ENCODE assay signal across 11 cellular contexts in genomic region chr22:32622004-32622761, GRCh38.
DNase-seq lines count a peak whose midpoint lies in the region; ATAC-seq, FAIRE-seq and TF ChIP-seq lines count a peak whose summit lies in the region.
"Had no signal": no experiment of that assay in that cellular context is flagged by ENCODE, and none has a peak within 500 bp of the region (broad histone marks: within the 10 kb centered on the region; RNA-seq: fewer than 3 reads in every experiment).

No MANE protein-coding gene starts in this region.

- H4K8ac ChIP-seq in H9 (replicated peaks; ENCODE audit: insufficient read length, low read depth, low read length) (no peak overlapping the region), H1 (ENCODE audit: extremely low read depth, insufficient read depth, low read length) (no peak overlapping the region)

- peaks cover 7% of the 10 kb centered on the region; the same call in 1 of the 2 replicates for H3K27me3 Mint-ChIP-seq in H9 (ENCODE audit: low read depth)

- POLR2A ChIA-PET in H1 (lab: Charles Lee; ENCODE audit: partially characterized antibody) = interaction anchor here (1.2 to 1.6 kb wide), 2 partner anchors 11 to 120 kb away, joined by 3 read pairs; no protein-coding TSS in a partner anchor

- H3K4me1 Mint-ChIP-seq in H9 = peaks cover 17 to 20% of the 10 kb centered on the region in 2 experiments
- H3K4me1 Mint-ChIP-seq: central memory CD8-positive, alpha-beta T cell had no signal

- H3K36me3 ChIP-seq in H1 (ENCODE audit: control insufficient read depth in 2 of 4, insufficient read depth in 4 of 4, low read length in 3 of 4) (no peaks in the 10 kb centered on the region), left lung (no peaks in the 10 kb centered on the region), Karpas-422 (ENCODE audit: insufficient read depth, low read length) (no peaks in the 10 kb centered on the region)

- DNase-seq in H9 (peak; percentile 75), H1 (ENCODE audit: low read depth in 1 of 2, low spot score in 2 of 2) (peak; percentile 21 to 50), left lung (no peak), smooth muscle cell of the brain vasculature (ENCODE audit: low read depth, low spot score) (peak; percentile 29), Karpas-422 (no peak), NCI-H510A treated with DMSO at 0.1 percent for 48 hours (lab: John Stamatoyannopoulos, UW) (no peak)
- DNase-seq: MV-4-11 had no signal

- peaks cover 3 to 7% of the 10 kb centered on the region in 2 experiments; a peak in 3 of 5 replicates for H3K9me3 Mint-ChIP-seq in H9
- H3K9me3 Mint-ChIP-seq: central memory CD8-positive, alpha-beta T cell had no signal

- H3K27ac Mint-ChIP-seq in H9 = peak overlapping the region; percentile 55 to 97 (median 88)
- H3K27ac Mint-ChIP-seq: T-helper 1 cell treated with Interleukin-12 subunit alpha and Interleukin-12 subunit beta and Interleukin-4 antibody, amounts not matched to agents 30 μg/mL and 1 μg/mL, for 36 hours had no signal

- H2AFZ ChIP-seq in H9 (ENCODE audit: low read length) (no peak overlapping the region), H1 (ENCODE audit: low read length) (no peak overlapping the region), Karpas-422 (ENCODE audit: low read length) (no peak overlapping the region)

- peak overlapping the region; percentile 58 for H3K18ac ChIP-seq in H9 (ENCODE audit: insufficient read length, low read depth, low read length)
- no peak overlapping the region for H3K18ac ChIP-seq in H1 (ENCODE audit: extremely low read depth, low read length)

- H4K5ac ChIP-seq in H9 (ENCODE audit: insufficient read length, low read depth, low read length) (no peak overlapping the region), H1 (ENCODE audit: insufficient read length, low read depth, low read length) (no peak overlapping the region)

- H3K4me3 Mint-ChIP-seq in H9 = no peak overlapping the region; a peak in 2 of 5 replicates
- H3K4me3 Mint-ChIP-seq: central memory CD8-positive, alpha-beta T cell; T-helper 1 cell treated with Interleukin-12 subunit alpha and Interleukin-12 subunit beta and Interleukin-4 antibody, amounts not matched to agents 30 μg/mL and 1 μg/mL, for 36 hours had no signal

- H3K79me1 ChIP-seq in H9 (ENCODE audit: insufficient read depth, low read depth, low read length, poor library complexity, severe bottlenecking) (no peaks in the 10 kb centered on the region), H1 (ENCODE audit: low read depth, low read length) (no peaks in the 10 kb centered on the region)

- peaks cover 3% of the 10 kb centered on the region; the same call in 1 of the 2 replicates for H3K4me1 ChIP-seq in H9 (ENCODE audit: insufficient read depth, low read length)
- H3K4me1 ChIP-seq in H1 (replicated peaks in 1 of 4; ENCODE audit: control insufficient read depth in 3 of 4, insufficient read depth in 4 of 4, low read length in 3 of 4) = peaks cover 2 to 11% (median 7%) of the 10 kb centered on the region in 4 experiments
- peaks cover 22 to 28% of the 10 kb centered on the region in 2 donors for H3K4me1 ChIP-seq in left lung
- H3K4me1 ChIP-seq in Karpas-422 (ENCODE audit: low read length) = no peaks in the 10 kb centered on the region

- no peak for TF ChIP-seq CTCF in H9 (conservative IDR thresholded peaks at IDR 0.05)
- no peak for TF ChIP-seq CTCF in H1 (IDR thresholded peaks at IDR 0.05; ENCODE audit: control extremely low read depth in 1 of 3, insufficient read depth in 1 of 3, low read depth in 1 of 3, low read length in 3 of 3)
- TF ChIP-seq CTCF in left lung (IDR thresholded peaks at IDR 0.05) = no peak

- WGBS in H9 (ENCODE audit: extremely low coverage, insufficient read length, low lambda C conversion rate) = no CpG with 5 or more reads among the region's 10 CpGs
- WGBS in H1 (ENCODE audit: extremely low coverage in 1 of 2, insufficient coverage in 1 of 2, insufficient read length in 1 of 2, insufficient replicate concordance in 2 of 2, low coverage in 1 of 2, low lambda C conversion rate in 2 of 2, missing lambda C conversion rate in 1 of 2), 2 experiments = 69% methylated on average over 10 of the region's 10 CpGs; no CpG with 5 or more reads in 1 of the 2 experiments

- intact Hi-C loops in left lung (cut with DNase I) = loop anchor here in 1 of 2 donors (10.0 kb wide), 1 partner anchor 87 kb away; no protein-coding TSS in a partner anchor

- no peak overlapping the region for H2BK20ac ChIP-seq in H9 (ENCODE audit: low read depth, low read length, poor library complexity, severe bottlenecking)
- no peak overlapping the region for H2BK20ac ChIP-seq in H1 (ENCODE audit: low read length)

- H2BK5ac ChIP-seq in H9 (ENCODE audit: insufficient read length, low read length) (no peak overlapping the region), H1 (ENCODE audit: low read depth, low read length) (no peak overlapping the region)

- H3K23ac ChIP-seq in H9 (ENCODE audit: insufficient read length, low read depth, low read length) (no peak overlapping the region), H1 (ENCODE audit: insufficient read length) (no peak overlapping the region)

- no peak overlapping the region for H4K91ac ChIP-seq in H9 (ENCODE audit: insufficient read length, low read depth, low read length)
- peak overlapping the region; percentile 18 for H4K91ac ChIP-seq in H1 (replicated peaks; ENCODE audit: insufficient read length, low read length)

- H4K20me1 ChIP-seq in H9 (ENCODE audit: control insufficient read depth, insufficient read depth, insufficient read length) (no peaks in the 10 kb centered on the region), H1 (replicated peaks in 1 of 2; ENCODE audit: control insufficient read depth in 1 of 2, insufficient read depth in 2 of 2, low read length in 2 of 2) (no peaks in the 10 kb centered on the region), Karpas-422 (ENCODE audit: insufficient read depth, low read depth, low read length) (no peaks in the 10 kb centered on the region)

- no peaks in the 10 kb centered on the region for H3K9me2 ChIP-seq in Karpas-422 (replicated peaks; ENCODE audit: insufficient read depth, low read length)

- H3K23me2 ChIP-seq in H9 (ENCODE audit: insufficient read length, low read depth, low read length, poor library complexity, severe bottlenecking) = no peaks in the 10 kb centered on the region
- H3K23me2 ChIP-seq in H1 (ENCODE audit: low read depth, low read length) = no peaks in the 10 kb centered on the region

- H3K27me3 ChIP-seq in H9 (ENCODE audit: insufficient read depth, low read length) (no peaks in the 10 kb centered on the region), H1 (replicated peaks in 1 of 4; ENCODE audit: control insufficient read depth in 3 of 4, extremely low read depth in 1 of 4, insufficient read depth in 3 of 4, low read length in 3 of 4) (peaks cover 0 to 6% (median 1%) of the 10 kb centered on the region in 4 experiments; a peak in 3 of 7 replicates), left lung (peaks cover 0 to 5% of the 10 kb centered on the region in 2 donors), Karpas-422 (ENCODE audit: low read length) (no peaks in the 10 kb centered on the region)

- H3K4me2 ChIP-seq in H9 (ENCODE audit: insufficient read depth, insufficient read length, low read length) = peak overlapping the region; percentile 15
- H3K4me2 ChIP-seq in H1 (ENCODE audit: insufficient read depth in 1 of 2, low read depth in 2 of 2, low read length in 2 of 2) = peak overlapping the region; percentile 45 to 58
- H3K4me2 ChIP-seq in Karpas-422 (ENCODE audit: low read depth, low read length, poor library complexity, severe bottlenecking) = no peak overlapping the region

- H3K14ac ChIP-seq in H9 (ENCODE audit: insufficient read depth, low read length) (peak overlapping the region; percentile 45; the same call in 1 of the 2 replicates), H1 (ENCODE audit: insufficient read length) (no peak overlapping the region)

- H3K9ac ChIP-seq in H9 (ENCODE audit: extremely low read depth, insufficient read length, low read length) = no peak overlapping the region
- no peak overlapping the region; a peak in 2 of 7 replicates for H3K9ac ChIP-seq in H1 (replicated peaks in 1 of 4; ENCODE audit: extremely low read depth in 1 of 4, low read depth in 3 of 4, low read length in 3 of 4)
- no peak overlapping the region for H3K9ac ChIP-seq in Karpas-422 (ENCODE audit: low read length)

- no peak overlapping the region for H2AK5ac ChIP-seq in H9 (ENCODE audit: insufficient read length, low read length)
- H2AK5ac ChIP-seq in H1 (ENCODE audit: low read depth, low read length) = 0 out of 2 replicates have a peak overlapping the region, but pooled peaks have one; percentile 6

- TF ChIP-seq RAD21 in H1 (IDR thresholded peaks at IDR 0.05 in 1 of 2, conservative IDR thresholded peaks at IDR 0.05 in 1 of 2; ENCODE audit: low read depth in 2 of 2, low read length in 2 of 2) = no peak

- H2BK15ac ChIP-seq in H9 (ENCODE audit: low read depth, low read length) (no peak overlapping the region), H1 (ENCODE audit: low read length) (no peak overlapping the region)

- 0 out of 3 replicates have a peak, but pooled peaks of 1 of the 2 experiments have one; percentile 14 for TF ChIP-seq EP300 in H1 (IDR thresholded peaks at IDR 0.05; ENCODE audit: borderline replicate concordance in 1 of 2, low read depth in 2 of 2, low read length in 2 of 2)

- H3K4ac ChIP-seq in H9 (ENCODE audit: low read depth, low read length) = no peak overlapping the region
- H3K4ac ChIP-seq in H1 (replicated peaks; ENCODE audit: insufficient read length, low read depth, low read length) = no peak overlapping the region

- H3K27ac ChIP-seq in H9 (ENCODE audit: insufficient read length, low read depth, low read length) = no peak overlapping the region
- peak overlapping the region; percentile 31; the same call in 1 of the 2 replicates for H3K27ac ChIP-seq in H1 (ENCODE audit: low read depth, low read length)
- H3K27ac ChIP-seq in left lung = peak overlapping the region; percentile 75 to 80
- H3K27ac ChIP-seq in Karpas-422 (ENCODE audit: low read length) = no peak overlapping the region

- peak overlapping the region in 1 of 4 experiments; percentile 17; a peak in 1 of 8 replicates for H3K4me3 ChIP-seq in H1 (ENCODE audit: extremely low read depth in 1 of 4, insufficient read depth in 2 of 4, low read depth in 3 of 4, low read length in 4 of 4)
- no peak overlapping the region for H3K4me3 ChIP-seq in left lung
- H3K4me3 ChIP-seq in Karpas-422 (ENCODE audit: low read length) = no peak overlapping the region

- no peak for TF ChIP-seq POLR2A in H1 (IDR thresholded peaks at IDR 0.05; ENCODE audit: control extremely low read depth in 1 of 2, low read depth in 2 of 2, low read length in 2 of 2)

- FAIRE-seq in H1 (lab: Jason Lieb, UNC) = peak; percentile 55

- H3K56ac ChIP-seq in H9 (ENCODE audit: insufficient read length, low read depth, low read length) (no peak overlapping the region), H1 (replicated peaks; ENCODE audit: insufficient read length, low read depth, low read length) (no peak overlapping the region)

- H2BK12ac ChIP-seq in H9 (ENCODE audit: insufficient read length, low read depth, low read length) = peak overlapping the region; percentile 43
- H2BK12ac ChIP-seq in H1 (ENCODE audit: low read depth, low read length) = peak overlapping the region; percentile 64

- no peak overlapping the region for H3T11ph ChIP-seq in H9 (ENCODE audit: low read length)

- H2BK120ac ChIP-seq in H9 (ENCODE audit: low read depth, low read length, poor library complexity, severe bottlenecking) = no peak overlapping the region
- no peak overlapping the region for H2BK120ac ChIP-seq in H1 (replicated peaks; ENCODE audit: low read depth, low read length)

- peak; percentile 63 for ATAC-seq in left lung
- ATAC-seq in GM18520 (IDR thresholded peaks at IDR 0.05; ENCODE audit: unreplicated experiment) = no peak
- ATAC-seq in HG02623 (IDR thresholded peaks at IDR 0.05; ENCODE audit: unreplicated experiment) = no peak

- H3K9me3 ChIP-seq in H9 (ENCODE audit: control insufficient read depth, low read depth, low read length) (no peaks in the 10 kb centered on the region), H1 (ENCODE audit: insufficient read depth in 2 of 2, low read depth in 1 of 2, low read length in 1 of 2) (peaks cover 0 to 3% of the 10 kb centered on the region in 2 experiments; a peak in 1 of 4 replicates), left lung (peaks cover 0 to 6% of the 10 kb centered on the region in 2 donors), Karpas-422 (ENCODE audit: low read length) (no peaks in the 10 kb centered on the region)

- H3K79me2 ChIP-seq in H9 (ENCODE audit: insufficient read depth, low read length) (no peaks in the 10 kb centered on the region), H1 (ENCODE audit: control insufficient read depth in 1 of 2, insufficient read depth in 2 of 2, low read length in 2 of 2) (no peaks in the 10 kb centered on the region), Karpas-422 (ENCODE audit: low read length) (no peaks in the 10 kb centered on the region)

- CTCF ChIA-PET in H1 (lab: Charles Lee; ENCODE audit: partially characterized antibody) = interaction anchor here (0.6 to 4.6 kb wide), 8 partner anchors 10 to 670 kb away, joined by 3 to 25 read pairs (median 5); no protein-coding TSS in a partner anchor

- peaks cover 3 to 4% (median 4%) of the 10 kb centered on the region in 3 experiments; a peak in 6 of 7 replicates for H3K36me3 Mint-ChIP-seq in H9 (ENCODE audit: insufficient read depth in 1 of 3, low read depth in 3 of 3)

Comparison
In these comparisons a context has a peak if more than half of its experiments do, and no peak if none do; other contexts are left out.
1. DNase-seq: peak in H9 (single experiment), H1 (2 of 2) and smooth muscle cell of the brain vasculature (single experiment); none in left lung (0 of 2), Karpas-422 (single experiment) and NCI-H510A treated with DMSO at 0.1 percent for 48 hours (single experiment).
2. H3K27ac ChIP-seq: peak in H1 (single experiment) and left lung (2 of 2); none in H9 (single experiment) and Karpas-422 (single experiment).